In genomic region chr3:129378949-129379348, GRCh38 we compare ENCODE assay signal across 1 cellular context.
TF ChIP-seq lines count a peak whose summit lies in the region.

No MANE protein-coding gene starts in this region.

TF ChIP-seq in HepG2, 621 proteins besides CTCF, POLR2A, EP300 and RAD21 (continued from another document):
- TF ChIP-seq NR2F6 (IDR thresholded peaks at IDR 0.05) = peak; percentile 83
- peak; percentile 87 for TF ChIP-seq NR2F6 (CRISPR knock-in tag; IDR thresholded peaks at IDR 0.05)
- peak; percentile 90 for TF ChIP-seq NR2C2 (CRISPR knock-in tag; IDR thresholded peaks at IDR 0.05; ENCODE audit: borderline replicate concordance)
- TF ChIP-seq ATF6 (CRISPR knock-in tag; conservative IDR thresholded peaks at IDR 0.05) = no peak
- 0 out of 2 replicates have a peak, but pooled peaks have one; percentile 21 for TF ChIP-seq NR2F2 (IDR thresholded peaks at IDR 0.05; ENCODE audit: borderline replicate concordance, low read depth)
- TF ChIP-seq NR2F1 (CRISPR knock-in tag; IDR thresholded peaks at IDR 0.05) = peak in 1 of 2 experiments; percentile 49; a peak in 1 of 4 replicates
- no peak for TF ChIP-seq SRSF9 (IDR thresholded peaks at IDR 0.05; ENCODE audit: borderline replicate concordance, insufficient read depth, low read depth, low read length, poor library complexity, severe bottlenecking)
- 0 out of 2 replicates have a peak, but pooled peaks have one; percentile 10 for TF ChIP-seq HIC2 (CRISPR knock-in tag; IDR thresholded peaks at IDR 0.05; ENCODE audit: low read depth)
- 0 out of 2 replicates have a peak, but pooled peaks have one; percentile 45 for TF ChIP-seq ZNF644 (CRISPR knock-in tag; IDR thresholded peaks at IDR 0.05; ENCODE audit: low read depth)
- peak; percentile 44; the same call in 1 of the 2 replicates for TF ChIP-seq SAP130 (CRISPR knock-in tag; IDR thresholded peaks at IDR 0.05; ENCODE audit: low read depth)
- TF ChIP-seq FOXA1 (IDR thresholded peaks at IDR 0.05) = no peak
- peak; percentile 44; the same call in 1 of the 2 replicates for TF ChIP-seq FOXA1 (CRISPR knock-in tag; IDR thresholded peaks at IDR 0.05)
- TF ChIP-seq MATR3 (CRISPR knock-in tag; IDR thresholded peaks at IDR 0.05) = no peak
- no peak for TF ChIP-seq ZNF782 (CRISPR knock-in tag; IDR thresholded peaks at IDR 0.05; ENCODE audit: borderline replicate concordance)
- TF ChIP-seq ZBTB2 (CRISPR knock-in tag; IDR thresholded peaks at IDR 0.05; ENCODE audit: low read depth) = no peak
- peak; percentile 16; the same call in 1 of the 2 replicates for TF ChIP-seq THAP11 (CRISPR knock-in tag; IDR thresholded peaks at IDR 0.05)
- TF ChIP-seq HNF4G (IDR thresholded peaks at IDR 0.05; ENCODE audit: borderline replicate concordance, low read depth, low read length) = peak; percentile 60
- no peak for TF ChIP-seq HNF4G (CRISPR knock-in tag; IDR thresholded peaks at IDR 0.05; ENCODE audit: borderline replicate concordance, low read depth)
- peak; percentile 77; the same call in 1 of the 2 replicates for TF ChIP-seq ZNF281 (CRISPR knock-in tag; IDR thresholded peaks at IDR 0.05; ENCODE audit: borderline replicate concordance)
- no peak for TF ChIP-seq ZBTB7A (CRISPR knock-in tag; IDR thresholded peaks at IDR 0.05)
- no peak for TF ChIP-seq SOX13 (IDR thresholded peaks at IDR 0.05)
- TF ChIP-seq SOX13 (CRISPR knock-in tag; conservative IDR thresholded peaks at IDR 0.05 in 1 of 2, IDR thresholded peaks at IDR 0.05 in 1 of 2) = 0 out of 4 replicates have a peak, but pooled peaks of 1 of the 2 experiments have one; percentile 9
- TF ChIP-seq SRY (CRISPR knock-in tag; IDR thresholded peaks at IDR 0.05) = no peak
- no peak for TF ChIP-seq FOXK2 (IDR thresholded peaks at IDR 0.05)
- TF ChIP-seq HNF4A (CRISPR knock-in tag; IDR thresholded peaks at IDR 0.05) = peak; percentile 65
- TF ChIP-seq MED1 (CRISPR knock-in tag; IDR thresholded peaks at IDR 0.05) = 0 out of 2 replicates have a peak, but pooled peaks have one; percentile 21
- TF ChIP-seq ELF3 (CRISPR knock-in tag; IDR thresholded peaks at IDR 0.05) = 0 out of 2 replicates have a peak, but pooled peaks have one; percentile 23
- TF ChIP-seq MIER3 (CRISPR knock-in tag; IDR thresholded peaks at IDR 0.05; ENCODE audit: borderline replicate concordance) = no peak
- TF ChIP-seq PAXIP1 (CRISPR knock-in tag; conservative IDR thresholded peaks at IDR 0.05) = peak; percentile 42
- no peak for TF ChIP-seq BRD4 (CRISPR knock-in tag; IDR thresholded peaks at IDR 0.05)
- peak; percentile 27 for TF ChIP-seq XRCC5 (optimal IDR thresholded peaks at IDR 0.05; ENCODE audit: low read length)
- TF ChIP-seq SIN3B (IDR thresholded peaks at IDR 0.05; ENCODE audit: low read length) = no peak
